10 cellular contexts compared by ENCODE assay signal in the genomic region with DNA sequence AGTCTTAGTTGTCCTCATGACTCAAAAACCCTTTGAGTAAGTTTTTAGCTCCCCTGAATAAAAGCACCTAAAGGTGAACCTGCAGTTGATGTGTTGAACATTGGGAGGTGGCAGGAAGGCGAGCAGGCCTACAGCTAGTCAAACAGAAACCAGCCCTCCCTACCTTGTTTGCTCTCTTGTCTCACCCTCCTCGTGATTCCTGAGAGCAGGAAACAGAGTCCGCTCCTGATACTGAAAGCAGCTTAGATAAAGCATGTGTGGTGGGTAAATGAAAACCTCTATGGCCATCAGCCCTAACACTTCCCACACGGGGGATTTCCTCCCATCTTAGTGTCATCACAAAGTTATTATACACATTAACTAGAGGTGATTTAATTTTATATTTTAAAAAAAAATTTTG. TPM values are rescaled to one million over a fixed set of nuclear protein-coding genes. Genes with fewer than 3 reads are reported as not detected.
A peak's percentile ranks its signal among the peaks of the same experiment; 100 is the strongest.
DNase-seq lines count a peak whose midpoint lies in the region; ATAC-seq and TF ChIP-seq lines count a peak whose summit lies in the region.
"Had no signal": no experiment of that assay in that cellular context is flagged by ENCODE, and none has a peak within 500 bp of the region (broad histone marks: within the 10 kb centered on the region; RNA-seq: fewer than 3 reads in every experiment).

No MANE protein-coding gene starts in this region.

- no peak for TF ChIP-seq EP300 in esophagus muscularis mucosa (IDR thresholded peaks at IDR 0.05)

- H3K4me3 ChIP-seq in LNCaP clone FGC (ENCODE audit: low read depth, low read length) (no peak overlapping the region), esophagus muscularis mucosa (no peak overlapping the region), lower leg skin (ENCODE audit: low read depth, poor library complexity, severe bottlenecking) (no peak overlapping the region)
- H3K4me3 ChIP-seq: neural progenitor cell had no signal

- no peaks in the 10 kb centered on the region for H3K4me1 ChIP-seq in esophagus muscularis mucosa
- H3K4me1 ChIP-seq: neural progenitor cell had no signal

- no peak for TF ChIP-seq POLR2A in esophagus muscularis mucosa (IDR thresholded peaks at IDR 0.05; ENCODE audit: low read depth)
- TF ChIP-seq POLR2A in lower leg skin (IDR thresholded peaks at IDR 0.05): no peak

- WGBS in esophagus muscularis mucosa: 79% methylated on average over 4 of the region's 4 CpGs
- WGBS in lower leg skin, 2 donors: 69 to 71% methylated on average over 4 of the region's 4 CpGs

- DNase-seq in GM10248 (ENCODE audit: extremely low spot score) (peak; percentile 52), LNCaP clone FGC (ENCODE audit: low read depth) (peak; percentile 11), T1000 (lab: John Stamatoyannopoulos, UW) (no peak), HK-2 (ENCODE audit: unreplicated experiment) (no peak), esophagus muscularis mucosa (ENCODE audit: extremely low spot score) (no peak), lower leg skin (ENCODE audit: low spot score in 2 of 2) (no peak)
- DNase-seq: CD8-positive, alpha-beta T cell had no signal

- ATAC-seq in GM19035 (IDR thresholded peaks at IDR 0.05; ENCODE audit: unreplicated experiment): peak; percentile 76
- ATAC-seq in HG02840 (IDR thresholded peaks at IDR 0.05; ENCODE audit: low FRiP score, unreplicated experiment): peak; percentile 73
- ATAC-seq: CD8-positive, alpha-beta T cell had no signal

- POLR2A ChIA-PET in GM10248 (lab: Yijun Ruan, JAX): interaction anchor here (0.8 kb wide), 1 partner anchor 46 kb away, joined by 3 read pairs; no protein-coding TSS in a partner anchor

- no peaks in the 10 kb centered on the region for H3K36me3 ChIP-seq in esophagus muscularis mucosa
- H3K36me3 ChIP-seq: neural progenitor cell had no signal

- intact Hi-C loops in esophagus muscularis mucosa (cut with DNase I) (no loop called here), lower leg skin (cut with DNase I; ENCODE audit: low total_unique reads) (no loop called here)

- no peaks in the 10 kb centered on the region for H3K27me3 ChIP-seq in esophagus muscularis mucosa
- H3K27me3 ChIP-seq: neural progenitor cell had no signal

- H3K27ac ChIP-seq in esophagus muscularis mucosa (replicated peaks in 1 of 4): no peak overlapping the region
- H3K27ac ChIP-seq: neural progenitor cell had no signal

- TF ChIP-seq CTCF in GM10248 (IDR thresholded peaks at IDR 0.05; ENCODE audit: control extremely low read depth, extremely low read depth, low read depth, missing control alignments): no peak
- no peak for TF ChIP-seq CTCF in LNCaP clone FGC (IDR thresholded peaks at IDR 0.05; ENCODE audit: control insufficient read depth, extremely low read depth, insufficient read depth)
- no peak for TF ChIP-seq CTCF in esophagus muscularis mucosa (IDR thresholded peaks at IDR 0.05)
- TF ChIP-seq CTCF in lower leg skin (IDR thresholded peaks at IDR 0.05): no peak

- H3K9me3 ChIP-seq in esophagus muscularis mucosa: peaks cover 0 to 1% (median 0%) of the 10 kb centered on the region in 4 donors

- CTCF ChIA-PET in GM10248 (lab: Yijun Ruan, JAX): interaction anchor here (1.1 to 3.6 kb wide), 4 partner anchors 16 to 51 kb away, joined by 3 to 30 read pairs (median 3); no protein-coding TSS in a partner anchor

RNA-seq across cellular contexts. Expression of gene CLDN18, which starts 21.8 kb away (rescaled TPM):
- total RNA-seq in esophagus muscularis mucosa: under 1 TPM in 3 of 4 donors, not detected in 1; under 0.01 to 0.40 (median 0.39) TPM
- under 1 TPM in 1 of 4 donors, not detected in 3; 0.13 TPM for total RNA-seq in lower leg skin
- total RNA-seq: CD8-positive, alpha-beta T cell had no signal

Comparison
In these comparisons a context has a peak if more than half of its experiments do, and no peak if none do; other contexts are left out.
1. DNase-seq: peak in GM10248 (single experiment) and LNCaP clone FGC (single experiment); none in T1000 (single experiment), HK-2 (single experiment), esophagus muscularis mucosa (single experiment) and lower leg skin (0 of 2).